Comparison of ENCODE assay signal across 32 cellular contexts in genomic region chr2:206217162-206217561, GRCh38. TPM values are rescaled to one million over a fixed set of nuclear protein-coding genes. Genes with fewer than 3 reads are reported as not detected.
A peak's percentile ranks its signal among the peaks of the same experiment; 100 is the strongest.
DNase-seq lines count a peak whose midpoint lies in the region; ATAC-seq, FAIRE-seq and TF ChIP-seq lines count a peak whose summit lies in the region.
"Had no signal": no experiment of that assay in that cellular context is flagged by ENCODE, and none has a peak within 500 bp of the region (broad histone marks: within the 10 kb centered on the region; RNA-seq: fewer than 3 reads in every experiment).

No MANE protein-coding gene starts in this region.

- peaks cover 13% of the 10 kb centered on the region for H3K9me3 Mint-ChIP-seq in mesothelial cell of epicardium
- H3K9me3 Mint-ChIP-seq in activated CD8-positive, alpha-beta T cell treated with anti-CD3 and anti-CD28 coated beads for 36 hours, result peaks cover 4% of the 10 kb centered on the region
- H3K9me3 Mint-ChIP-seq in activated CD8-positive, alpha-beta memory T cell treated with anti-CD3 and anti-CD28 coated beads, Interleukin-2, amount 10 ng/mL, durations not matched to agents 7 days and 5 days (ENCODE audit: low read depth), result no peaks in the 10 kb centered on the region

- H3K4me3 ChIP-seq in A549 (no peak overlapping the region), HAP-1 (no peak overlapping the region), ectodermal cell (ENCODE audit: insufficient read depth, low read depth, low read length) (no peak overlapping the region)
- H3K4me3 ChIP-seq: cardiac muscle cell, coronary artery, esophagus squamous epithelium, gastrocnemius medialis, lung, thoracic aorta had no signal

- H3K36me3 ChIP-seq in HAP-1 (replicated peaks), result no peaks in the 10 kb centered on the region
- no peaks in the 10 kb centered on the region for H3K36me3 ChIP-seq in ectodermal cell (ENCODE audit: control insufficient read depth, insufficient read depth, low read length)
- H3K36me3 ChIP-seq: cardiac muscle cell, esophagus squamous epithelium, gastrocnemius medialis, thoracic aorta had no signal

- peaks cover 33% of the 10 kb centered on the region for H3K4me1 Mint-ChIP-seq in mesothelial cell of epicardium
- no peaks in the 10 kb centered on the region for H3K4me1 Mint-ChIP-seq in activated CD8-positive, alpha-beta T cell treated with anti-CD3 and anti-CD28 coated beads for 36 hours (ENCODE audit: low read depth)
- H3K4me1 Mint-ChIP-seq in activated CD8-positive, alpha-beta memory T cell treated with anti-CD3 and anti-CD28 coated beads, Interleukin-2, amount 10 ng/mL, durations not matched to agents 7 days and 5 days, result peaks cover 17% of the 10 kb centered on the region

- H3K27ac Mint-ChIP-seq in mesothelial cell of epicardium, result peak overlapping the region; percentile 41
- H3K27ac Mint-ChIP-seq in activated CD8-positive, alpha-beta T cell treated with anti-CD3 and anti-CD28 coated beads for 36 hours, result no peak overlapping the region
- no peak overlapping the region for H3K27ac Mint-ChIP-seq in activated CD8-positive, alpha-beta memory T cell treated with anti-CD3 and anti-CD28 coated beads, Interleukin-2, amount 10 ng/mL, durations not matched to agents 7 days and 5 days
- H3K27ac Mint-ChIP-seq: activated CD4-positive, alpha-beta T cell treated with anti-CD3 and anti-CD28 coated beads for 36 hours; activated naive CD4-positive, alpha-beta T cell treated with anti-CD3 and anti-CD28 coated beads for 36 hours; activated T-cell treated with anti-CD3 and anti-CD28 coated beads, Interleukin-2, amount 50 U/mL, for 72 hours; HFFc6; T-helper 1 cell treated with Interleukin-12 subunit alpha and Interleukin-12 subunit beta and Interleukin-4 antibody, amounts not matched to agents 30 μg/mL and 1 μg/mL, for 36 hours had no signal

- H3K4me2 ChIP-seq in A549, result peak overlapping the region; percentile 21; the same call in 1 of the 3 replicates

- H3K9me3 ChIP-seq in A549 (peaks cover 8% of the 10 kb centered on the region; the same call in 2 of the 3 replicates), HAP-1 (peaks cover 4% of the 10 kb centered on the region; the same call in 1 of the 2 replicates), ectodermal cell (ENCODE audit: control insufficient read depth, low read length) (peaks cover 2% of the 10 kb centered on the region)
- H3K9me3 ChIP-seq: gastrocnemius medialis, thoracic aorta had no signal

- peaks cover 8% of the 10 kb centered on the region; the same call in 2 of the 3 replicates for H3K4me1 ChIP-seq in A549
- peaks cover 53% of the 10 kb centered on the region for H3K4me1 ChIP-seq in HAP-1
- peaks cover 31% of the 10 kb centered on the region for H3K4me1 ChIP-seq in ectodermal cell (ENCODE audit: control insufficient read depth, insufficient read depth, low read length)

- no peaks in the 10 kb centered on the region for H3K36me3 Mint-ChIP-seq in mesothelial cell of epicardium
- no peaks in the 10 kb centered on the region for H3K36me3 Mint-ChIP-seq in activated CD8-positive, alpha-beta T cell treated with anti-CD3 and anti-CD28 coated beads for 36 hours (ENCODE audit: low read depth)
- no peaks in the 10 kb centered on the region for H3K36me3 Mint-ChIP-seq in activated CD8-positive, alpha-beta memory T cell treated with anti-CD3 and anti-CD28 coated beads, Interleukin-2, amount 10 ng/mL, durations not matched to agents 7 days and 5 days

- in situ Hi-C loops in HAP-1 (cut with MboI; ENCODE audit: low sequenced_read_pairs), result no loop called here

- CTCF ChIA-PET in A549 (lab: Yijun Ruan, JAX), result interaction anchor here (1.0 kb wide), 1 partner anchor 221 kb away, joined by 3 read pairs; no protein-coding TSS in a partner anchor
- CTCF ChIA-PET in activated CD8-positive, alpha-beta T cell treated with anti-CD3 and anti-CD28 coated beads for 36 hours (lab: Charles Lee), result no interaction called here
- CTCF ChIA-PET in activated CD8-positive, alpha-beta memory T cell treated with anti-CD3 and anti-CD28 coated beads, Interleukin-2, amount 10 ng/mL, durations not matched to agents 7 days and 5 days (lab: Charles Lee), result no interaction called here

- POLR2A ChIA-PET in A549 (lab: Yijun Ruan, JAX), result no interaction called here
- POLR2A ChIA-PET in activated CD8-positive, alpha-beta T cell treated with anti-CD3 and anti-CD28 coated beads for 36 hours (lab: Charles Lee), result no interaction called here

- no peak for TF ChIP-seq EP300 in A549 (IDR thresholded peaks at IDR 0.05)

- DNase-seq in A549 (ENCODE audit: low read depth in 1 of 2, low spot score in 1 of 2) (no peak), HAP-1 (ENCODE audit: low spot score in 2 of 2) (peak; percentile 30 to 55), mesothelial cell of epicardium (ENCODE audit: low spot score in 2 of 2, unreplicated experiment in 2 of 2) (no peak)
- no peak for DNase-seq in activated T-cell treated with anti-CD3 and anti-CD28 coated beads, Interleukin-2, amount 50 U/mL, for 1 hour
- no peak for DNase-seq in activated CD8-positive, alpha-beta T cell treated with anti-CD3 and anti-CD28 coated beads for 36 hours
- no peak for DNase-seq in activated CD8-positive, alpha-beta memory T cell treated with anti-CD3 and anti-CD28 coated beads, Interleukin-2, amount 10 ng/mL, durations not matched to agents 7 days and 5 days
- DNase-seq: activated CD4-positive, alpha-beta T cell treated with anti-CD3 and anti-CD28 coated beads for 36 hours; activated naive CD4-positive, alpha-beta T cell treated with anti-CD3 and anti-CD28 coated beads for 36 hours; activated T-cell treated with anti-CD3 and anti-CD28 coated beads, Interleukin-2, amount 50 U/mL, for 72 hours; amniotic stem cell; Calu3; esophagus squamous epithelium; gastrocnemius medialis; HFFc6; hippocampal formation; NCI-H1105; NCI-H446 treated with DMSO at 0.1 percent for 48 hours; SIG-M5; stimulated activated CD4-positive, alpha-beta T cell treated with anti-CD3 and anti-CD28 coated beads, Interleukin-12 subunit alpha, Interleukin-12 subunit beta, amount 100 ng/mL, for 4 hours; stimulated activated CD4-positive, alpha-beta T cell treated with anti-CD3 and anti-CD28 coated beads, Interleukin-4, amount 100 ng/mL, for 24 hours; stimulated activated naive CD4-positive, alpha-beta T cell treated with Interleukin-2 at 50 U/mL for 16 hours had no signal

- 16% methylated on average over 4 of the region's 4 CpGs for WGBS in A549 (ENCODE audit: missing lambda C conversion rate)
- 34 to 47% methylated on average over 4 of the region's 4 CpGs for WGBS in ectodermal cell, 2 experiments

- no peak overlapping the region for H3K27ac ChIP-seq in A549
- peak overlapping the region; percentile 71 for H3K27ac ChIP-seq in ectodermal cell (ENCODE audit: insufficient read depth, low read depth, low read length, poor library complexity, severe bottlenecking)
- H3K27ac ChIP-seq: C4-2B, cardiac muscle cell, coronary artery, esophagus squamous epithelium, gastrocnemius medialis, thoracic aorta had no signal

- no peak for TF ChIP-seq RAD21 in A549 (conservative IDR thresholded peaks at IDR 0.05 in 1 of 2, IDR thresholded peaks at IDR 0.05 in 1 of 2)

- intact Hi-C loops in activated CD8-positive, alpha-beta T cell treated with anti-CD3 and anti-CD28 coated beads for 36 hours (cut with micrococcal nuclease), result no loop called here

- TF ChIP-seq POLR2A in A549 (IDR thresholded peaks at IDR 0.05; ENCODE audit: low read length), result no peak

- TF ChIP-seq CTCF in A549 (IDR thresholded peaks at IDR 0.05), result no peak
- TF ChIP-seq CTCF in mesothelial cell of epicardium (IDR thresholded peaks at IDR 0.05; ENCODE audit: unreplicated experiment), result no peak
- no peak for TF ChIP-seq CTCF in activated CD8-positive, alpha-beta T cell treated with anti-CD3 and anti-CD28 coated beads for 36 hours (IDR thresholded peaks at IDR 0.05)

- H3K27me3 Mint-ChIP-seq in mesothelial cell of epicardium (ENCODE audit: low read depth), result no peaks in the 10 kb centered on the region
- H3K27me3 Mint-ChIP-seq in activated CD8-positive, alpha-beta T cell treated with anti-CD3 and anti-CD28 coated beads for 36 hours, result peaks cover 31% of the 10 kb centered on the region
- peaks cover 46% of the 10 kb centered on the region for H3K27me3 Mint-ChIP-seq in activated CD8-positive, alpha-beta memory T cell treated with anti-CD3 and anti-CD28 coated beads, Interleukin-2, amount 10 ng/mL, durations not matched to agents 7 days and 5 days

- ATAC-seq in A549, result 0 out of 6 replicates have a peak, but pooled peaks of 1 of the 2 experiments have one; percentile 30
- ATAC-seq in GM21576 (IDR thresholded peaks at IDR 0.05; ENCODE audit: unreplicated experiment), result no peak
- ATAC-seq in activated CD8-positive, alpha-beta T cell treated with anti-CD3 and anti-CD28 coated beads for 36 hours, result no peak
- no peak for ATAC-seq in activated CD8-positive, alpha-beta memory T cell treated with anti-CD3 and anti-CD28 coated beads, Interleukin-2, amount 10 ng/mL, durations not matched to agents 7 days and 5 days
- ATAC-seq: activated CD4-positive, alpha-beta T cell treated with anti-CD3 and anti-CD28 coated beads for 36 hours; activated T-cell treated with anti-CD3 and anti-CD28 coated beads, Interleukin-2, amount 50 U/mL, for 72 hours; gastrocnemius medialis; Panc1 had no signal

- H3K4me3 Mint-ChIP-seq in mesothelial cell of epicardium, result no peak overlapping the region
- no peak overlapping the region for H3K4me3 Mint-ChIP-seq in activated CD8-positive, alpha-beta T cell treated with anti-CD3 and anti-CD28 coated beads for 36 hours
- H3K4me3 Mint-ChIP-seq in activated CD8-positive, alpha-beta memory T cell treated with anti-CD3 and anti-CD28 coated beads, Interleukin-2, amount 10 ng/mL, durations not matched to agents 7 days and 5 days, result no peak overlapping the region
- H3K4me3 Mint-ChIP-seq: activated CD4-positive, alpha-beta T cell treated with anti-CD3 and anti-CD28 coated beads for 36 hours; activated naive CD4-positive, alpha-beta T cell treated with anti-CD3 and anti-CD28 coated beads for 36 hours; activated T-cell treated with anti-CD3 and anti-CD28 coated beads, Interleukin-2, amount 50 U/mL, for 72 hours; HFFc6; T-helper 1 cell treated with Interleukin-12 subunit alpha and Interleukin-12 subunit beta and Interleukin-4 antibody, amounts not matched to agents 30 μg/mL and 1 μg/mL, for 36 hours had no signal

- no peaks in the 10 kb centered on the region for H3K27me3 ChIP-seq in HAP-1 (ENCODE audit: low read depth)
- no peaks in the 10 kb centered on the region for H3K27me3 ChIP-seq in ectodermal cell (ENCODE audit: control insufficient read depth, insufficient read depth, low read length, poor library complexity, severe bottlenecking)
- H3K27me3 ChIP-seq: cardiac muscle cell had no signal

- FAIRE-seq in A549 (lab: Jason Lieb, UNC), result no peak
- FAIRE-seq: GM12892, keratinocyte had no signal

RNA-seq across cellular contexts. Expression of gene ZDBF2, which starts 57.3 kb away (rescaled TPM):
- polyA plus RNA-seq in A549 (2011; rRNA removed) (5.8 and 8.4 TPM in 2 replicates), A549 (2017; fragmentation: RNase III; extraction: RNeasy Plus Mini Kit Qiagen cat#74134 plus additional on column Dnase treatment) (1.3 to 1.7 TPM (median 1.5 TPM) in 3 replicates)
- polyA plus RNA-seq in A549 (2012; cell fraction: cytosol; rRNA removed), result 0.28 and 0.30 TPM in 2 replicates
- 0.50 and 0.78 TPM in 2 replicates for polyA plus RNA-seq in A549 (2012; cell fraction: nucleus; rRNA removed)
- 7.2 and 7.5 TPM in 2 replicates for polyA minus RNA-seq in A549 (2011; rRNA and poly(A)+ RNA removed)
- 34.3 TPM for polyA plus RNA-seq in ectodermal cell (2013, experiment 1 of 4)
- polyA plus RNA-seq in ectodermal cell (2013, experiment 2 of 4), result 39.6 TPM
- polyA plus RNA-seq in ectodermal cell (2013, experiment 3 of 4), result 31.1 TPM
- 34.8 TPM for polyA plus RNA-seq in ectodermal cell (2013, experiment 4 of 4)
- 45.7 to 49.5 TPM (median 47.6 TPM) in 3 replicates for total RNA-seq in mesothelial cell of epicardium
- 10 to 100 TPM; 10.5 to 10.9 TPM for total RNA-seq in activated CD8-positive, alpha-beta T cell treated with anti-CD3 and anti-CD28 coated beads for 36 hours
- total RNA-seq in activated CD8-positive, alpha-beta memory T cell treated with anti-CD3 and anti-CD28 coated beads, Interleukin-2, amount 10 ng/mL, durations not matched to agents 7 days and 5 days, result 1 to 10 TPM; 6.9 to 9.4 TPM
- total RNA-seq: Calu3 had no signal

RNA-seq across cellular contexts. Expression of gene EEF1B2, which starts 57.5 kb away (rescaled TPM):
- 839 and 1,363 TPM in 2 replicates for polyA plus RNA-seq in A549 (2011; rRNA removed)
- polyA plus RNA-seq in A549 (2012; cell fraction: cytosol; rRNA removed), result 930 and 1,028 TPM in 2 replicates
- 344 and 371 TPM in 2 replicates for polyA plus RNA-seq in A549 (2012; cell fraction: nucleus; rRNA removed)
- polyA plus RNA-seq in A549 (2017; fragmentation: RNase III; extraction: RNeasy Plus Mini Kit Qiagen cat#74134 plus additional on column Dnase treatment), result 1,005 to 1,061 TPM (median 1,035 TPM) in 3 replicates
- 463 and 573 TPM in 2 replicates for polyA minus RNA-seq in A549 (2011; rRNA and poly(A)+ RNA removed)
- polyA plus RNA-seq in ectodermal cell (2013, experiment 1 of 4), result 1,000 TPM
- polyA plus RNA-seq in ectodermal cell (2013, experiment 2 of 4), result 888 TPM
- 966 TPM for polyA plus RNA-seq in ectodermal cell (2013, experiment 3 of 4)
- polyA plus RNA-seq in ectodermal cell (2013, experiment 4 of 4), result 1,064 TPM
- 483 to 501 TPM (median 491 TPM) in 3 replicates for total RNA-seq in mesothelial cell of epicardium
- total RNA-seq in activated CD8-positive, alpha-beta T cell treated with anti-CD3 and anti-CD28 coated beads for 36 hours, result 1,000 to 10,000 TPM; 1,168 to 1,169 TPM
- total RNA-seq in activated CD8-positive, alpha-beta memory T cell treated with anti-CD3 and anti-CD28 coated beads, Interleukin-2, amount 10 ng/mL, durations not matched to agents 7 days and 5 days, result 100 to 1,000 TPM; 417 to 565 TPM

RNA-seq across cellular contexts. Expression of gene NDUFS1, which starts 57.9 kb away (rescaled TPM):
- polyA plus RNA-seq in A549 (2011; rRNA removed) (126 and 134 TPM in 2 replicates), A549 (2017; fragmentation: RNase III; extraction: RNeasy Plus Mini Kit Qiagen cat#74134 plus additional on column Dnase treatment) (78.7 to 86.7 TPM (median 82.7 TPM) in 3 replicates)
- polyA plus RNA-seq in A549 (2012; cell fraction: cytosol; rRNA removed), result 47.2 and 48.2 TPM in 2 replicates
- polyA plus RNA-seq in A549 (2012; cell fraction: nucleus; rRNA removed), result 32.8 and 48.6 TPM in 2 replicates
- 70.6 and 106 TPM in 2 replicates for polyA minus RNA-seq in A549 (2011; rRNA and poly(A)+ RNA removed)
- 73.5 TPM for polyA plus RNA-seq in ectodermal cell (2013, experiment 1 of 4)
- 85.9 TPM for polyA plus RNA-seq in ectodermal cell (2013, experiment 2 of 4)
- 57.8 TPM for polyA plus RNA-seq in ectodermal cell (2013, experiment 3 of 4)
- 60.1 TPM for polyA plus RNA-seq in ectodermal cell (2013, experiment 4 of 4)
- total RNA-seq in mesothelial cell of epicardium, result 59.6 to 62.5 TPM (median 61.5 TPM) in 3 replicates
- 10 to 100 TPM; 81.2 to 89.3 TPM for total RNA-seq in activated CD8-positive, alpha-beta T cell treated with anti-CD3 and anti-CD28 coated beads for 36 hours
- 10 to 100 TPM; 58.2 to 82.1 TPM for total RNA-seq in activated CD8-positive, alpha-beta memory T cell treated with anti-CD3 and anti-CD28 coated beads, Interleukin-2, amount 10 ng/mL, durations not matched to agents 7 days and 5 days

Comparison
In these comparisons a context has a peak if more than half of its experiments do, and no peak if none do; other contexts are left out.
1. DNase-seq: peak in HAP-1 (2 of 2); none in A549 (0 of 2), mesothelial cell of epicardium (0 of 2), activated T-cell treated with anti-CD3 and anti-CD28 coated beads, Interleukin-2, amount 50 U/mL, for 1 hour (single experiment), activated CD8-positive, alpha-beta T cell treated with anti-CD3 and anti-CD28 coated beads for 36 hours (single experiment) and activated CD8-positive, alpha-beta memory T cell treated with anti-CD3 and anti-CD28 coated beads, Interleukin-2, amount 10 ng/mL, durations not matched to agents 7 days and 5 days (single experiment).